10 cellular contexts compared by ENCODE assay signal in genomic region chr11:1761110-1761856, GRCh38. TPM values are rescaled to one million over a fixed set of nuclear protein-coding genes. Genes with fewer than 3 reads are reported as not detected.
DNase-seq lines count a peak whose midpoint lies in the region; ATAC-seq and TF ChIP-seq lines count a peak whose summit lies in the region.
"Had no signal": no experiment of that assay in that cellular context is flagged by ENCODE, and none has a peak within 500 bp of the region (broad histone marks: within the 10 kb centered on the region; RNA-seq: fewer than 3 reads in every experiment).

No MANE protein-coding gene starts in this region.

- H2AFZ ChIP-seq in PC-3 (ENCODE audit: low read length), result no peak overlapping the region

- no peak overlapping the region for H3K9ac ChIP-seq in PC-3 (ENCODE audit: low read length)

- H3K4me3 ChIP-seq in PC-3 (ENCODE audit: low read length), result no peak overlapping the region; the same call in 1 of the 2 replicates
- peak overlapping the region; percentile 74 for H3K4me3 ChIP-seq in suprapubic skin

- H3K27ac Mint-ChIP-seq in memory B cell, result peak overlapping the region; percentile 65
- H3K27ac Mint-ChIP-seq: mesothelial cell of epicardium had no signal

- peak overlapping the region; percentile 99; the same call in 1 of the 2 replicates for H3K4me2 ChIP-seq in PC-3 (ENCODE audit: low read length)

- intact Hi-C loops in PC-3 (cut with micrococcal nuclease), result loop anchor here (5.0 kb wide), 1 partner anchor 71 kb away; the partner anchor contains the start of gene SYT8

- no peaks in the 10 kb centered on the region for H3K27me3 ChIP-seq in PC-3 (ENCODE audit: low read length)
- no peaks in the 10 kb centered on the region for H3K27me3 ChIP-seq in suprapubic skin

- CTCF ChIA-PET in PC-3 (lab: Charles Lee), result no interaction called here

- peaks cover 2% of the 10 kb centered on the region for H3K36me3 Mint-ChIP-seq in memory B cell
- H3K36me3 Mint-ChIP-seq: mesothelial cell of epicardium had no signal

- no TSS peak for BruUV-seq in PC-3 (replicated peaks; lab: Mats Ljungman, UMichigan)

- peaks cover 10% of the 10 kb centered on the region; the same call in 1 of the 2 replicates for H4K20me1 ChIP-seq in PC-3 (ENCODE audit: low read length)

- DNase-seq in PC-3 (no peak), caudate nucleus (lab: John Stamatoyannopoulos, UW) (no peak), memory B cell (ENCODE audit: low spot score in 2 of 2) (no peak), suprapubic skin (ENCODE audit: low spot score in 2 of 2) (no peak), activated T-cell treated with anti-CD3 and anti-CD28 coated beads for 4 hours (no peak), NCI-H774 (lab: John Stamatoyannopoulos, UW) (no peak), HPDE6-E6E7 (ENCODE audit: extremely low spot score) (no peak)
- DNase-seq: stimulated activated CD4-positive, alpha-beta T cell treated with anti-CD3 and anti-CD28 coated beads, Interleukin-4, amount 100 ng/mL, for 24 hours; T-helper 9 cell had no signal

- H3K4me3 Mint-ChIP-seq in memory B cell, result no peak overlapping the region

- ATAC-seq in PC-3 (no peak), memory B cell (ENCODE audit: low read depth) (no peak)

- no peak overlapping the region for H3K27ac ChIP-seq in PC-3 (ENCODE audit: low read length)
- H3K27ac ChIP-seq in caudate nucleus (ENCODE audit: low read depth, low read length), result peak overlapping the region; percentile 96
- peak overlapping the region; percentile 88 for H3K27ac ChIP-seq in suprapubic skin

- TF ChIP-seq EP300 in suprapubic skin (IDR thresholded peaks at IDR 0.05), result no peak

- no peaks in the 10 kb centered on the region for H3F3A ChIP-seq in PC-3 (ENCODE audit: low read length, unreplicated experiment)

- no peaks in the 10 kb centered on the region for H3K9me3 Mint-ChIP-seq in memory B cell
- H3K9me3 Mint-ChIP-seq: mesothelial cell of epicardium had no signal

- H3K27me3 Mint-ChIP-seq in memory B cell, result no peaks in the 10 kb centered on the region

- H3K9me3 ChIP-seq in PC-3 (ENCODE audit: low read length) (no peaks in the 10 kb centered on the region), suprapubic skin (no peaks in the 10 kb centered on the region)

- H3K9me2 ChIP-seq in PC-3 (replicated peaks; ENCODE audit: low read length), result no peaks in the 10 kb centered on the region

- POLR2A ChIA-PET in PC-3 (lab: Charles Lee; ENCODE audit: unreplicated experiment), result no interaction called here

- TF ChIP-seq CTCF in PC-3 (conservative IDR thresholded peaks at IDR 0.05; ENCODE audit: low read depth, low read length) (no peak), suprapubic skin (IDR thresholded peaks at IDR 0.05) (no peak)

- H3K79me2 ChIP-seq in PC-3 (ENCODE audit: low read length), result peaks cover 30% of the 10 kb centered on the region

- H3K36me3 ChIP-seq in PC-3 (ENCODE audit: low read depth, low read length) (no peaks in the 10 kb centered on the region), suprapubic skin (peaks cover 52% of the 10 kb centered on the region)

- no peak for TF ChIP-seq POLR2A in suprapubic skin (IDR thresholded peaks at IDR 0.05)

- H3K4me1 Mint-ChIP-seq in memory B cell, result peaks cover 19% of the 10 kb centered on the region

- WGBS in suprapubic skin, result 77% methylated on average over 11 of the region's 28 CpGs

- H3K4me1 ChIP-seq in PC-3 (ENCODE audit: insufficient read depth, low read length) (peaks cover 27% of the 10 kb centered on the region), suprapubic skin (peaks cover 73% of the 10 kb centered on the region)

RNA-seq across cellular contexts. Expression of gene CTSD, which starts 2.4 kb away (rescaled TPM):
- 308 and 358 TPM in 2 replicates for total RNA-seq in PC-3 (2014; rRNA removed)
- 100 to 1,000 TPM; 319 to 596 (median 469) TPM for total RNA-seq in suprapubic skin

RNA-seq across cellular contexts. Expression of gene IFITM10, which starts 10.9 kb away (rescaled TPM):
- total RNA-seq in PC-3 (2014; rRNA removed) (0.58 and 1.4 TPM in 2 replicates), suprapubic skin (1 to 10 TPM; 2.6 to 7.6 (median 6.9) TPM)
